In genomic region chr2:21372654-21373053, GRCh38 we compare ENCODE assay signal across 8 cellular contexts.
DNase-seq lines count a peak whose midpoint lies in the region; TF ChIP-seq lines count a peak whose summit lies in the region.

No MANE protein-coding gene starts in this region.

- H3K9me2 ChIP-seq in Loucy (replicated peaks; ENCODE audit: low read depth, low read length): no peaks in the 10 kb centered on the region

- H3K14ac ChIP-seq in neuronal stem cell (ENCODE audit: low read length): no peak overlapping the region

- CTCF ChIA-PET in mammary epithelial cell (lab: Charles Lee; ENCODE audit: low non-redundant PET): interaction anchor here (0.6 kb wide), 1 partner anchor 194 kb away, joined by 23 read pairs; no protein-coding TSS in a partner anchor

- no peak overlapping the region for H2AK5ac ChIP-seq in neuronal stem cell (ENCODE audit: low read depth, low read length)

- no peak overlapping the region for H3K23ac ChIP-seq in neuronal stem cell (ENCODE audit: low read depth, low read length, poor library complexity)

- H3K27me3 ChIP-seq in Loucy (ENCODE audit: insufficient read depth, low read length, poor library complexity, severe bottlenecking): no peaks in the 10 kb centered on the region
- no peaks in the 10 kb centered on the region for H3K27me3 ChIP-seq in mammary epithelial cell (ENCODE audit: insufficient read depth, low read length)
- no peaks in the 10 kb centered on the region for H3K27me3 ChIP-seq in neuronal stem cell (ENCODE audit: control insufficient read depth in 3 of 3, insufficient read depth in 3 of 3, low read depth in 1 of 3, low read length in 3 of 3)

- H2AFZ ChIP-seq in Loucy (ENCODE audit: low read length): no peak overlapping the region
- H2AFZ ChIP-seq in mammary epithelial cell (ENCODE audit: low read depth, low read length): no peak overlapping the region
- no peak overlapping the region for H2AFZ ChIP-seq in neuronal stem cell (ENCODE audit: low read length)

- no peak overlapping the region for H4K8ac ChIP-seq in neuronal stem cell (ENCODE audit: low read depth, low read length)

- no peaks in the 10 kb centered on the region for H3K79me1 ChIP-seq in neuronal stem cell (ENCODE audit: low read depth, low read length)

- TF ChIP-seq CTCF in Loucy (conservative IDR thresholded peaks at IDR 0.05; ENCODE audit: low read length): peak; percentile 57
- peak; percentile 62 to 63 for TF ChIP-seq CTCF in mammary epithelial cell (conservative IDR thresholded peaks at IDR 0.05 in 1 of 2, IDR thresholded peaks at IDR 0.05 in 1 of 2; ENCODE audit: extremely low read depth in 1 of 2, insufficient read depth in 1 of 2, low read depth in 1 of 2, low read length in 2 of 2)

- no peaks in the 10 kb centered on the region for H3K9me3 ChIP-seq in Loucy (ENCODE audit: insufficient read depth, low read depth, low read length)
- H3K9me3 ChIP-seq in mammary epithelial cell (replicated peaks; ENCODE audit: insufficient read depth, low read length): no peaks in the 10 kb centered on the region
- no peaks in the 10 kb centered on the region for H3K9me3 ChIP-seq in neuronal stem cell (replicated peaks in 1 of 2; ENCODE audit: control insufficient read depth in 2 of 2, insufficient read depth in 1 of 2, low read depth in 1 of 2, low read length in 2 of 2)

- H4K20me1 ChIP-seq in Loucy (ENCODE audit: insufficient read depth, low read length, poor library complexity, severe bottlenecking) (no peaks in the 10 kb centered on the region), mammary epithelial cell (ENCODE audit: insufficient read depth, low read length) (no peaks in the 10 kb centered on the region)

- dilution Hi-C loops in mammary epithelial cell (cut with HindIII; ENCODE audit: low sequenced_read_pairs): no loop called here

- no peak overlapping the region for H2BK12ac ChIP-seq in neuronal stem cell (ENCODE audit: low read length)

- peak; percentile 15 for DNase-seq in NOMO-1 treated with DMSO at 0.1 percent for 48 hours (lab: John Stamatoyannopoulos, UW; ENCODE audit: unreplicated experiment)
- no peak for DNase-seq in NOMO-1 treated with dmso at 0.1 percent for 144 hours (lab: John Stamatoyannopoulos, UW; ENCODE audit: unreplicated experiment)
- peak; percentile 15 for DNase-seq in mammary epithelial cell
- DNase-seq in pons (ENCODE audit: low spot score): peak; percentile 71
- no peak for DNase-seq in neuronal stem cell (ENCODE audit: low spot score)
- no peak for DNase-seq in G401 (ENCODE audit: low spot score)
- no peak for DNase-seq in GM19240 (ENCODE audit: insufficient read length, low spot score)

- H2BK120ac ChIP-seq in neuronal stem cell (ENCODE audit: low read depth, low read length): no peak overlapping the region

- no peaks in the 10 kb centered on the region for H3K36me3 ChIP-seq in Loucy (ENCODE audit: insufficient read depth, low read length)
- no peaks in the 10 kb centered on the region for H3K36me3 ChIP-seq in mammary epithelial cell (ENCODE audit: insufficient read depth, low read length)
- no peaks in the 10 kb centered on the region for H3K36me3 ChIP-seq in neuronal stem cell (replicated peaks in 1 of 2; ENCODE audit: control insufficient read depth in 2 of 2, insufficient read depth in 2 of 2, low read length in 2 of 2)

- H2BK15ac ChIP-seq in neuronal stem cell (ENCODE audit: low read length): no peak overlapping the region

- no peak overlapping the region for H4K91ac ChIP-seq in neuronal stem cell (ENCODE audit: low read depth, low read length, poor library complexity)

- 48% methylated on average over 2 of the region's 2 CpGs for WGBS in mammary epithelial cell (ENCODE audit: low coverage, missing lambda C conversion rate)
- WGBS in neuronal stem cell (ENCODE audit: extremely low coverage in 2 of 2, insufficient read length in 2 of 2, insufficient replicate concordance in 1 of 2), 2 donors: no CpG with 5 or more reads among the region's 2 CpGs

- BruUV-seq in mammary epithelial cell (replicated peaks; lab: Mats Ljungman, UMichigan): no TSS peak

- H3K4me2 ChIP-seq in Loucy (ENCODE audit: low read depth, low read length, poor library complexity, severe bottlenecking) (no peak overlapping the region), mammary epithelial cell (ENCODE audit: insufficient read depth, low read depth, low read length) (no peak overlapping the region), neuronal stem cell (ENCODE audit: insufficient read depth, low read length, poor library complexity, severe bottlenecking) (no peak overlapping the region)

- H3K9ac ChIP-seq in Loucy (ENCODE audit: low read depth, low read length, poor library complexity, severe bottlenecking) (no peak overlapping the region), mammary epithelial cell (ENCODE audit: insufficient read depth, low read length) (no peak overlapping the region), neuronal stem cell (ENCODE audit: low read depth, low read length, poor library complexity) (no peak overlapping the region)

- no peak overlapping the region for H2BK5ac ChIP-seq in neuronal stem cell (ENCODE audit: low read length)

- intact Hi-C loops in mammary epithelial cell (cut with micrococcal nuclease): no loop called here

- H3K4me3 ChIP-seq in Loucy (ENCODE audit: low read length, poor library complexity, severe bottlenecking) (no peak overlapping the region), mammary epithelial cell (replicated peaks in 1 of 3; ENCODE audit: insufficient read depth in 1 of 3, low read depth in 2 of 3, low read length in 3 of 3) (no peak overlapping the region), neuronal stem cell (ENCODE audit: low read length in 2 of 2) (no peak overlapping the region)

- H3K79me2 ChIP-seq in Loucy (ENCODE audit: insufficient read depth, low read length) (no peaks in the 10 kb centered on the region), mammary epithelial cell (ENCODE audit: insufficient read depth, low read length) (no peaks in the 10 kb centered on the region)

- H3K4me1 ChIP-seq in Loucy (ENCODE audit: insufficient read depth, low read length, poor library complexity, severe bottlenecking): no peaks in the 10 kb centered on the region
- peaks cover under 1% of the 10 kb centered on the region for H3K4me1 ChIP-seq in mammary epithelial cell (ENCODE audit: insufficient read depth, low read length)
- H3K4me1 ChIP-seq in neuronal stem cell (ENCODE audit: control insufficient read depth in 2 of 2, insufficient read depth in 1 of 2, low read depth in 1 of 2, low read length in 2 of 2): peaks cover 0 to 9% of the 10 kb centered on the region in 2 donors

- H3K27ac ChIP-seq in mammary epithelial cell (ENCODE audit: insufficient read depth, low read depth, low read length): no peak overlapping the region
- no peak overlapping the region for H3K27ac ChIP-seq in neuronal stem cell (replicated peaks; ENCODE audit: low read length)

- H3K4ac ChIP-seq in neuronal stem cell (ENCODE audit: low read length): no peak overlapping the region

- in situ Hi-C loops in mammary epithelial cell (cut with MboI; ENCODE audit: low sequenced_read_pairs in 2 of 2): no loop called here
- in situ Hi-C loops in G401 (cut with HindIII; ENCODE audit: low sequenced_read_pairs): no loop called here

- no peaks in the 10 kb centered on the region for H3F3A ChIP-seq in Loucy (ENCODE audit: low read depth)

- no peak overlapping the region for H3K18ac ChIP-seq in neuronal stem cell (ENCODE audit: low read length)

Comparison
In these comparisons a context has a peak if more than half of its experiments do, and no peak if none do; other contexts are left out.
1. DNase-seq: peak in NOMO-1 treated with DMSO at 0.1 percent for 48 hours (single experiment), mammary epithelial cell (single experiment) and pons (single experiment); none in NOMO-1 treated with dmso at 0.1 percent for 144 hours (single experiment), neuronal stem cell (single experiment), G401 (single experiment) and GM19240 (single experiment).